Comparison of ENCODE assay signal across 32 cellular contexts in genomic region chr10:69679736-69680135, GRCh38. TPM values are rescaled to one million over a fixed set of nuclear protein-coding genes. Genes with fewer than 3 reads are reported as not detected.
"Had no signal": no experiment of that assay in that cellular context is flagged by ENCODE, and none has a peak within 500 bp of the region (broad histone marks: within the 10 kb centered on the region; RNA-seq: fewer than 3 reads in every experiment).

No MANE protein-coding gene starts in this region.

- H3K27me3 ChIP-seq: ascending aorta had no signal

- H3K27ac Mint-ChIP-seq: activated B cell treated with CpG ODN at 0.5 μM for 24 hours; activated CD4-positive, alpha-beta memory T cell treated with anti-CD3 and anti-CD28 coated beads for 36 hours; activated CD8-positive, alpha-beta memory T cell treated with anti-CD3 and anti-CD28 coated beads, Interleukin-2, amount 10 ng/mL, durations not matched to agents 7 days and 5 days; activated CD8-positive, alpha-beta T cell treated with anti-CD3 and anti-CD28 coated beads, Interleukin-2, amount 10 ng/mL, durations not matched to agents 7 days and 5 days; activated naive CD4-positive, alpha-beta T cell treated with anti-CD3 and anti-CD28 coated beads for 36 hours; activated naive CD4-positive, alpha-beta T cell treated with anti-CD3 and anti-CD28 coated beads, Interleukin-2, amount 50 U/mL, for 72 hours; activated naive CD8-positive, alpha-beta T cell treated with anti-CD3 and anti-CD28 coated beads, Interleukin-2, amount 10 ng/mL, durations not matched to agents 7 days and 5 days; activated T-helper 1 cell treated with anti-CD3 and anti-CD28 coated beads, Interleukin-12 subunit alpha, Interleukin-12 subunit beta, Interleukin-2, Interleukin-4 antibody, amounts not matched to agents 30 ng/mL and 10 ng/mL and 1 ng/mL, durations not matched to agents 14 hours and 24 hours and 36 hours; activated T-helper 2 cell treated with anti-CD3 and anti-CD28 coated beads, Interferon-gamma antibody, Interleukin-2, Interleukin-4, amounts not matched to agents 10 μg/mL and 5 μg/mL and 100 μg/mL, durations not matched to agents 14 hours and 24 hours and 36 hours; effector memory CD8-positive, alpha-beta T cell; T-cell; T-helper 1 cell treated with Interleukin-12 subunit alpha and Interleukin-12 subunit beta and Interleukin-4 antibody, amounts not matched to agents 30 μg/mL and 1 μg/mL, for 36 hours had no signal

- H3K9me3 Mint-ChIP-seq: activated B cell treated with CpG ODN at 0.5 μM for 24 hours; activated CD4-positive, alpha-beta memory T cell treated with anti-CD3 and anti-CD28 coated beads for 36 hours; activated naive CD4-positive, alpha-beta T cell treated with anti-CD3 and anti-CD28 coated beads for 36 hours; activated naive CD4-positive, alpha-beta T cell treated with anti-CD3 and anti-CD28 coated beads, Interleukin-2, amount 50 U/mL, for 72 hours; activated naive CD8-positive, alpha-beta T cell treated with anti-CD3 and anti-CD28 coated beads, Interleukin-2, amount 10 ng/mL, durations not matched to agents 7 days and 5 days; activated T-helper 1 cell treated with anti-CD3 and anti-CD28 coated beads, Interleukin-12 subunit alpha, Interleukin-12 subunit beta, Interleukin-2, Interleukin-4 antibody, amounts not matched to agents 30 ng/mL and 10 ng/mL and 1 ng/mL, durations not matched to agents 14 hours and 24 hours and 36 hours; activated T-helper 2 cell treated with anti-CD3 and anti-CD28 coated beads, Interferon-gamma antibody, Interleukin-2, Interleukin-4, amounts not matched to agents 10 μg/mL and 5 μg/mL and 100 μg/mL, durations not matched to agents 14 hours and 24 hours and 36 hours; central memory CD8-positive, alpha-beta T cell; effector memory CD8-positive, alpha-beta T cell; T-cell; T-helper 1 cell treated with Interleukin-12 subunit alpha and Interleukin-12 subunit beta and Interleukin-4 antibody, amounts not matched to agents 30 μg/mL and 1 μg/mL, for 36 hours had no signal

- H3K9me3 ChIP-seq: ascending aorta, esophagus muscularis mucosa, gastrocnemius medialis had no signal

- H3K4me3 Mint-ChIP-seq: activated B cell treated with CpG ODN at 0.5 μM for 24 hours; activated CD4-positive, alpha-beta memory T cell treated with anti-CD3 and anti-CD28 coated beads for 36 hours; activated CD8-positive, alpha-beta memory T cell treated with anti-CD3 and anti-CD28 coated beads, Interleukin-2, amount 10 ng/mL, durations not matched to agents 7 days and 5 days; activated CD8-positive, alpha-beta T cell treated with anti-CD3 and anti-CD28 coated beads, Interleukin-2, amount 10 ng/mL, durations not matched to agents 7 days and 5 days; activated naive CD4-positive, alpha-beta T cell treated with anti-CD3 and anti-CD28 coated beads for 36 hours; activated naive CD8-positive, alpha-beta T cell treated with anti-CD3 and anti-CD28 coated beads, Interleukin-2, amount 10 ng/mL, durations not matched to agents 7 days and 5 days; activated T-helper 1 cell treated with anti-CD3 and anti-CD28 coated beads, Interleukin-12 subunit alpha, Interleukin-12 subunit beta, Interleukin-2, Interleukin-4 antibody, amounts not matched to agents 30 ng/mL and 10 ng/mL and 1 ng/mL, durations not matched to agents 14 hours and 24 hours and 36 hours; central memory CD8-positive, alpha-beta T cell; effector memory CD8-positive, alpha-beta T cell; T-cell; T-helper 1 cell treated with Interleukin-12 subunit alpha and Interleukin-12 subunit beta and Interleukin-4 antibody, amounts not matched to agents 30 μg/mL and 1 μg/mL, for 36 hours had no signal

- H3K4me1 ChIP-seq: gastrocnemius medialis had no signal

- H3K27ac ChIP-seq: ascending aorta, brain microvascular endothelial cell, esophagus muscularis mucosa, foreskin keratinocyte, gastrocnemius medialis, WERI-Rb-1 had no signal

- FAIRE-seq: colon had no signal

- DNase-seq: activated B cell treated with CpG ODN at 0.5 μM for 24 hours; activated CD4-positive, alpha-beta memory T cell treated with anti-CD3 and anti-CD28 coated beads for 36 hours; activated CD4-positive, alpha-beta T cell treated with anti-CD3 and anti-CD28 coated beads for 48 hours; activated CD8-positive, alpha-beta memory T cell treated with anti-CD3 and anti-CD28 coated beads, Interleukin-2, amount 10 ng/mL, durations not matched to agents 7 days and 5 days; activated CD8-positive, alpha-beta memory T cell treated with anti-CD3 and anti-CD28 coated beads, Interleukin-2, amount 50 U/mL, for 4 hours; activated CD8-positive, alpha-beta T cell treated with anti-CD3 and anti-CD28 coated beads, Interleukin-2, amount 10 ng/mL, durations not matched to agents 7 days and 5 days; activated effector memory CD4-positive, alpha-beta T cell treated with anti-CD3 and anti-CD28 coated beads, Interleukin-2, amount 50 U/mL, for 16 hours; activated naive CD4-positive, alpha-beta T cell treated with anti-CD3 and anti-CD28 coated beads for 36 hours; activated naive CD8-positive, alpha-beta T cell treated with anti-CD3 and anti-CD28 coated beads, Interleukin-2, amount 10 ng/mL, durations not matched to agents 7 days and 5 days; activated T-cell treated with anti-CD3 and anti-CD28 coated beads, Interleukin-2, amount 50 U/mL, for 1 hour; activated T-cell treated with anti-CD3 and anti-CD28 coated beads, Interleukin-2, amount 50 U/mL, for 48 hours; brain microvascular endothelial cell; cortex of kidney; dermis blood vessel endothelial cell; effector CD4-positive, alpha-beta T cell; effector memory CD8-positive, alpha-beta T cell; erythroblast; foreskin keratinocyte; gastrocnemius medialis; glutamatergic neuron; SW 1271; T-cell; T-helper 9 cell; WERI-Rb-1 had no signal

- H3K36me3 ChIP-seq: ascending aorta, brain microvascular endothelial cell, esophagus muscularis mucosa, gastrocnemius medialis, WERI-Rb-1 had no signal

- H3K36me3 Mint-ChIP-seq: activated CD4-positive, alpha-beta memory T cell treated with anti-CD3 and anti-CD28 coated beads for 36 hours; activated CD8-positive, alpha-beta memory T cell treated with anti-CD3 and anti-CD28 coated beads, Interleukin-2, amount 10 ng/mL, durations not matched to agents 7 days and 5 days; activated naive CD4-positive, alpha-beta T cell treated with anti-CD3 and anti-CD28 coated beads, Interleukin-2, amount 50 U/mL, for 72 hours; activated naive CD8-positive, alpha-beta T cell treated with anti-CD3 and anti-CD28 coated beads, Interleukin-2, amount 10 ng/mL, durations not matched to agents 7 days and 5 days; T-cell had no signal

- H3K4me3 ChIP-seq: ascending aorta, esophagus muscularis mucosa, gastrocnemius medialis had no signal

- H3K4me1 Mint-ChIP-seq: activated B cell treated with CpG ODN at 0.5 μM for 24 hours; activated CD8-positive, alpha-beta memory T cell treated with anti-CD3 and anti-CD28 coated beads, Interleukin-2, amount 10 ng/mL, durations not matched to agents 7 days and 5 days; activated naive CD8-positive, alpha-beta T cell treated with anti-CD3 and anti-CD28 coated beads, Interleukin-2, amount 10 ng/mL, durations not matched to agents 7 days and 5 days; central memory CD8-positive, alpha-beta T cell; T-cell had no signal

RNA-seq across cellular contexts. Expression of gene FAM241B, which starts 49.7 kb away (rescaled TPM):
- total RNA-seq: ascending aorta, dermis blood vessel endothelial cell had no signal
